ENCODE assay signal across 15 cellular contexts in the genomic region with DNA sequence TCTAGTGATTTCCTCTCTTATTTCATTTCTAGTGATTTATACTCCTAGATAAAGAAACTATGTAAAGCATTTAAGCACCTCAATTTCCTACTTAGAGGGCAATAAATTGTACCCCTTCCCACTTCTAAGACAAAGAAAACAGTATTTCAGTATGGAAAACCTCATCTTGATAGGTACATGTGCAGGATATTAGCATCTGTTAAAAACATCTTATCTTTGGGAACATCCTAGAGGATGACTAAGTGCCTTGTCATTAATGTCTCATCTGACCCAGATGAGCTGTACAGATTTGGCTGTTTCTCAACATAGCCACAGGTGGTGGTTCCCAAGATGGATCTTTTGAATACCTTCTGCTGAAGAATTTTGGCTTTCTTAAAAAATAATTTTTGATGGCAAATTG. TPM values are rescaled to one million over a fixed set of nuclear protein-coding genes. Genes with fewer than 3 reads are reported as not detected.
DNase-seq lines count a peak whose midpoint lies in the region; ATAC-seq and TF ChIP-seq lines count a peak whose summit lies in the region.
"Had no signal": no experiment of that assay in that cellular context is flagged by ENCODE, and none has a peak within 500 bp of the region (broad histone marks: within the 10 kb centered on the region; RNA-seq: fewer than 3 reads in every experiment).

No MANE protein-coding gene starts in this region.

- H3K27ac ChIP-seq in caudate nucleus (ENCODE audit: low read depth, low read length) (peak overlapping the region; percentile 99), Peyer's patch (no peak overlapping the region)
- H3K27ac ChIP-seq: gastroesophageal sphincter, SK-N-MC, tibial artery had no signal

- no peaks in the 10 kb centered on the region for H3K27me3 ChIP-seq in Peyer's patch

- ATAC-seq in GM19463 (IDR thresholded peaks at IDR 0.05; ENCODE audit: unreplicated experiment): no peak
- ATAC-seq: gastroesophageal sphincter had no signal

- H3K36me3 ChIP-seq in Peyer's patch: no peaks in the 10 kb centered on the region
- H3K36me3 ChIP-seq: gastroesophageal sphincter, tibial artery had no signal

- TF ChIP-seq CTCF in Peyer's patch (IDR thresholded peaks at IDR 0.05): no peak

- no peaks in the 10 kb centered on the region for H3K4me1 ChIP-seq in Peyer's patch
- H3K4me1 ChIP-seq: gastroesophageal sphincter, tibial artery had no signal

- DNase-seq in AG08396 (ENCODE audit: low spot score) (peak; percentile 15), M059J (ENCODE audit: low read depth) (peak; percentile 70), caudate nucleus (lab: John Stamatoyannopoulos, UW) (peak in 3 of 61 donors; percentile 60 to 77 (median 63)), medulla oblongata (ENCODE audit: extremely low spot score) (peak; percentile 27), NCI-H345 treated with DMSO at 0.1 percent for 48 hours (lab: John Stamatoyannopoulos, UW; ENCODE audit: unreplicated experiment) (no peak), Peyer's patch (no peak)
- DNase-seq in activated T-cell treated with anti-CD3 and anti-CD28 coated beads, Interleukin-2, amount 50 U/mL, for 48 hours: no peak
- DNase-seq: activated CD8-positive, alpha-beta memory T cell treated with anti-CD3 and anti-CD28 coated beads, Interleukin-2, amount 50 U/mL, for 48 hours; DMS79; kidney; NK-92 treated with Interleukin-12 subunit alpha and Interleukin-12 subunit beta, amount 100 ng/mL, for 24 hours; tibial artery had no signal

- no peak for TF ChIP-seq POLR2A in Peyer's patch (IDR thresholded peaks at IDR 0.05)

- H3K9me3 ChIP-seq in Peyer's patch: no peaks in the 10 kb centered on the region
- H3K9me3 ChIP-seq: gastroesophageal sphincter, tibial artery had no signal

- H3K4me3 ChIP-seq in Peyer's patch: no peak overlapping the region
- H3K4me3 ChIP-seq: gastroesophageal sphincter, SK-N-MC, tibial artery had no signal

RNA-seq across cellular contexts. Expression of gene MEGF10, which starts 5.7 kb away (rescaled TPM):
- total RNA-seq in M059J (2014; rRNA removed; shearing (Covaris generic)): 0.71 and 3.1 TPM in 2 replicates
- total RNA-seq in Peyer's patch: 1 to 10 TPM in 1 of 4 donors, under 1 TPM in 2, not detected in 1; 0.13 to 2.5 (median 0.19) TPM

Comparison
In these comparisons a context has a peak if more than half of its experiments do, and no peak if none do; other contexts are left out.
1. DNase-seq: peak in AG08396 (single experiment), M059J (single experiment) and medulla oblongata (single experiment); none in activated T-cell treated with anti-CD3 and anti-CD28 coated beads, Interleukin-2, amount 50 U/mL, for 48 hours (0 of 2), NCI-H345 treated with DMSO at 0.1 percent for 48 hours (single experiment) and Peyer's patch (0 of 3).